ENCODE assay signal across 17 cellular contexts in genomic region chr3:112389961-112390360, GRCh38. TPM values are rescaled to one million over a fixed set of nuclear protein-coding genes. Genes with fewer than 3 reads are reported as not detected.
A peak's percentile ranks its signal among the peaks of the same experiment; 100 is the strongest.
DNase-seq lines count a peak whose midpoint lies in the region; ATAC-seq and TF ChIP-seq lines count a peak whose summit lies in the region.
"Had no signal": no experiment of that assay in that cellular context is flagged by ENCODE, and none has a peak within 500 bp of the region (broad histone marks: within the 10 kb centered on the region; RNA-seq: fewer than 3 reads in every experiment).

No MANE protein-coding gene starts in this region.

- ATAC-seq in HG02973 (IDR thresholded peaks at IDR 0.05; ENCODE audit: unreplicated experiment) = no peak
- no peak for ATAC-seq in GM21515 (IDR thresholded peaks at IDR 0.05; ENCODE audit: unreplicated experiment)
- ATAC-seq in HG03135 (IDR thresholded peaks at IDR 0.05; ENCODE audit: unreplicated experiment) = no peak

- H3K4me1 Mint-ChIP-seq in neural progenitor cell = peaks cover 18% of the 10 kb centered on the region

- H3K36me3 ChIP-seq in neural progenitor cell = peaks cover 4% of the 10 kb centered on the region

- H3K27ac ChIP-seq in cingulate gyrus (ENCODE audit: low read depth, low read length) (peak overlapping the region; percentile 58), neural progenitor cell (no peak overlapping the region)
- H3K27ac ChIP-seq: RWPE1 had no signal

- no peak overlapping the region for H3K4me3 Mint-ChIP-seq in neural progenitor cell
- H3K4me3 Mint-ChIP-seq: activated naive CD8-positive, alpha-beta T cell treated with anti-CD3 and anti-CD28 coated beads, Interleukin-2, amount 10 ng/mL, durations not matched to agents 7 days and 5 days; central memory CD8-positive, alpha-beta T cell had no signal

- peaks cover 14% of the 10 kb centered on the region for H3K4me1 ChIP-seq in neural progenitor cell

- H3K9me3 Mint-ChIP-seq in neural progenitor cell = peaks cover 14% of the 10 kb centered on the region

- TF ChIP-seq CTCF in neural progenitor cell (IDR thresholded peaks at IDR 0.05) = no peak

- H3K4me2 ChIP-seq in neural progenitor cell = no peak overlapping the region

- peaks cover 17% of the 10 kb centered on the region for H3F3A ChIP-seq in neural progenitor cell (ENCODE audit: low read depth)

- peaks cover 9% of the 10 kb centered on the region for H3K9me3 ChIP-seq in neural progenitor cell (ENCODE audit: low read depth)

- peak overlapping the region; percentile 28 for H3K27ac Mint-ChIP-seq in neural progenitor cell
- H3K27ac Mint-ChIP-seq: activated naive CD8-positive, alpha-beta T cell treated with anti-CD3 and anti-CD28 coated beads, Interleukin-2, amount 10 ng/mL, durations not matched to agents 7 days and 5 days had no signal

- no peaks in the 10 kb centered on the region for H4K20me1 ChIP-seq in neural progenitor cell (ENCODE audit: low read depth)

- DNase-seq in AML-193 (lab: John Stamatoyannopoulos, UW) = peak; percentile 36 to 39
- DNase-seq in MV-4-11 (lab: John Stamatoyannopoulos, UW) = peak; percentile 9
- no peak for DNase-seq in neural progenitor cell (ENCODE audit: low spot score)
- no peak for DNase-seq in activated naive CD4-positive, alpha-beta T cell treated with anti-CD3 and anti-CD28 coated beads, Interleukin-2, amount 50 U/mL, for 16 hours
- DNase-seq: activated CD4-positive, alpha-beta T cell treated with anti-CD3 and anti-CD28 coated beads, Interleukin-2, amount 50 U/mL, for 1 hour; activated naive CD8-positive, alpha-beta T cell treated with anti-CD3 and anti-CD28 coated beads, Interleukin-2, amount 10 ng/mL, durations not matched to agents 7 days and 5 days; activated T-cell treated with anti-CD3 and anti-CD28 coated beads, Interleukin-2, amount 50 U/mL, for 1 hour; Caco-2; left cardiac atrium; NCI-H69; T-helper 9 cell had no signal

- peaks cover 4% of the 10 kb centered on the region for H3K36me3 Mint-ChIP-seq in neural progenitor cell

- no peak overlapping the region for H3K9ac ChIP-seq in neural progenitor cell

- no peaks in the 10 kb centered on the region for H3K27me3 ChIP-seq in neural progenitor cell

- no peaks in the 10 kb centered on the region for H3K27me3 Mint-ChIP-seq in neural progenitor cell (ENCODE audit: insufficient read depth, low read depth)
- H3K27me3 Mint-ChIP-seq: activated naive CD8-positive, alpha-beta T cell treated with anti-CD3 and anti-CD28 coated beads, Interleukin-2, amount 10 ng/mL, durations not matched to agents 7 days and 5 days; central memory CD8-positive, alpha-beta T cell had no signal

- H2AFZ ChIP-seq in neural progenitor cell (replicated peaks) = peak overlapping the region; percentile 32

- no peaks in the 10 kb centered on the region for H3K79me2 ChIP-seq in neural progenitor cell (ENCODE audit: low read depth)

- no peak overlapping the region for H3K4me3 ChIP-seq in neural progenitor cell

RNA-seq across cellular contexts. Expression of gene CD200, which starts 57.0 kb away (rescaled TPM):
- total RNA-seq in neural progenitor cell (ENCODE audit: low replicate concordance) = 41.5 and 48.4 TPM in 2 replicates

Comparison
In these comparisons a context has a peak if more than half of its experiments do, and no peak if none do; other contexts are left out.
1. DNase-seq: peak in AML-193 (2 of 2) and MV-4-11 (single experiment); none in neural progenitor cell (single experiment) and activated naive CD4-positive, alpha-beta T cell treated with anti-CD3 and anti-CD28 coated beads, Interleukin-2, amount 50 U/mL, for 16 hours (single experiment).